In genomic region chr3:125914768-125915426, GRCh38 we compare ENCODE assay signal across 8 cellular contexts. TPM values are rescaled to one million over a fixed set of nuclear protein-coding genes. Genes with fewer than 3 reads are reported as not detected.
DNase-seq lines count a peak whose midpoint lies in the region; ATAC-seq and TF ChIP-seq lines count a peak whose summit lies in the region.
"Not testable (repeated sequence)": the region's sequence is repeated elsewhere in the genome, so short reads cannot be mapped to it uniquely, and the experiment has no call there.

No MANE protein-coding gene starts in this region.

- H3K4me1 ChIP-seq in DOHH2 (ENCODE audit: control insufficient read depth, low read length) = peaks cover 22% of the 10 kb centered on the region
- not testable (repeated sequence) for H3K4me1 ChIP-seq in parathyroid adenoma
- H3K4me1 ChIP-seq in upper lobe of right lung = peaks cover 12% of the 10 kb centered on the region

- not testable (repeated sequence) for H3K36me3 ChIP-seq in DOHH2 (ENCODE audit: control insufficient read depth, low read length); parathyroid adenoma (ENCODE audit: control insufficient read depth, insufficient read depth, low read length); upper lobe of right lung

- not testable (repeated sequence) for H3K9me3 ChIP-seq in DOHH2 (ENCODE audit: control insufficient read depth, insufficient read depth, low read length); parathyroid adenoma (ENCODE audit: control insufficient read depth, low read length); upper lobe of right lung

- not testable (repeated sequence) for H4K20me1 ChIP-seq in DOHH2 (ENCODE audit: control insufficient read depth, insufficient read depth, low read depth, low read length)

- not testable (repeated sequence) for H3K9me3 Mint-ChIP-seq in activated naive CD8-positive, alpha-beta T cell treated with anti-CD3 and anti-CD28 coated beads, Interleukin-2, amount 50 U/mL, for 24 hours

- H3F3A ChIP-seq in DOHH2 (ENCODE audit: control insufficient read depth, insufficient read depth) = not testable (repeated sequence)

- peak overlapping the region; percentile 88 for H3K4me3 Mint-ChIP-seq in activated naive CD8-positive, alpha-beta T cell treated with anti-CD3 and anti-CD28 coated beads, Interleukin-2, amount 50 U/mL, for 24 hours

- H3K4me3 ChIP-seq in DOHH2 (ENCODE audit: low read length) (peak overlapping the region; percentile 73), parathyroid adenoma (ENCODE audit: low read depth, low read length) (peak overlapping the region; percentile 66), upper lobe of right lung (peak overlapping the region; percentile 75)

- H3K4me2 ChIP-seq in DOHH2 (ENCODE audit: low read length) = peak overlapping the region; percentile 77
- peak overlapping the region; percentile 81 for H3K4me2 ChIP-seq in parathyroid adenoma (ENCODE audit: low read length)

- peak overlapping the region; percentile 64 for H3K27ac Mint-ChIP-seq in activated naive CD8-positive, alpha-beta T cell treated with anti-CD3 and anti-CD28 coated beads, Interleukin-2, amount 50 U/mL, for 24 hours

- DNase-seq in M059J (ENCODE audit: low read depth) = peak; percentile 47
- peak; percentile 2 for DNase-seq in SHP77 treated with DMSO at 0.1 percent for 48 hours (lab: John Stamatoyannopoulos, UW)
- DNase-seq in activated naive CD8-positive, alpha-beta T cell treated with anti-CD3 and anti-CD28 coated beads, Interleukin-2, amount 50 U/mL, for 24 hours; epithelial cell of prostate (ENCODE audit: low read depth, low spot score); upper lobe of right lung: not testable (repeated sequence)
- DNase-seq in kidney tubule cell (ENCODE audit: low spot score) = peak; percentile 25

- H3K27ac ChIP-seq in DOHH2 (ENCODE audit: low read depth, low read length) = not testable (repeated sequence)
- H3K27ac ChIP-seq in epithelial cell of prostate (peak overlapping the region; percentile 82), parathyroid adenoma (peak overlapping the region; percentile 91), upper lobe of right lung (peak overlapping the region; percentile 86)

- not testable (repeated sequence) for ATAC-seq in activated naive CD8-positive, alpha-beta T cell treated with anti-CD3 and anti-CD28 coated beads, Interleukin-2, amount 50 U/mL, for 24 hours; upper lobe of right lung

- H2AFZ ChIP-seq in parathyroid adenoma = peak overlapping the region; percentile 80

- peaks cover 30% of the 10 kb centered on the region for H3K4me1 Mint-ChIP-seq in activated naive CD8-positive, alpha-beta T cell treated with anti-CD3 and anti-CD28 coated beads, Interleukin-2, amount 50 U/mL, for 24 hours

- H3K36me3 Mint-ChIP-seq in activated naive CD8-positive, alpha-beta T cell treated with anti-CD3 and anti-CD28 coated beads, Interleukin-2, amount 50 U/mL, for 24 hours (ENCODE audit: low read depth) = not testable (repeated sequence)

- H3K9ac ChIP-seq in parathyroid adenoma = peak overlapping the region; percentile 31

- intact Hi-C loops in upper lobe of right lung (cut with DNase I) = not testable (repeated sequence)

- not testable (repeated sequence) for TF ChIP-seq CTCF in DOHH2 (IDR thresholded peaks at IDR 0.05; ENCODE audit: low read depth, low read length, poor library complexity, severe bottlenecking); parathyroid adenoma (IDR thresholded peaks at IDR 0.05); upper lobe of right lung (IDR thresholded peaks at IDR 0.05)

- H3K9me2 ChIP-seq in DOHH2 (replicated peaks; ENCODE audit: control insufficient read depth, low read length) = not testable (repeated sequence)

- not testable (repeated sequence) for H3K27me3 ChIP-seq in DOHH2 (ENCODE audit: control insufficient read depth, low read length); parathyroid adenoma (ENCODE audit: control insufficient read depth, insufficient read depth, low read length); upper lobe of right lung

- not testable (repeated sequence) for H3K27me3 Mint-ChIP-seq in activated naive CD8-positive, alpha-beta T cell treated with anti-CD3 and anti-CD28 coated beads, Interleukin-2, amount 50 U/mL, for 24 hours

- H3K79me2 ChIP-seq in DOHH2 (ENCODE audit: control insufficient read depth, low read length); parathyroid adenoma: not testable (repeated sequence)

RNA-seq across cellular contexts. Expression of gene ROPN1B, which starts 54.1 kb away (rescaled TPM):
- 0.15 and 8.8 TPM in 2 replicates for total RNA-seq in M059J (2014; rRNA removed; shearing (Covaris generic))
- not detected for total RNA-seq in upper lobe of right lung
